8 cellular contexts compared by ENCODE assay signal in the genomic region with DNA sequence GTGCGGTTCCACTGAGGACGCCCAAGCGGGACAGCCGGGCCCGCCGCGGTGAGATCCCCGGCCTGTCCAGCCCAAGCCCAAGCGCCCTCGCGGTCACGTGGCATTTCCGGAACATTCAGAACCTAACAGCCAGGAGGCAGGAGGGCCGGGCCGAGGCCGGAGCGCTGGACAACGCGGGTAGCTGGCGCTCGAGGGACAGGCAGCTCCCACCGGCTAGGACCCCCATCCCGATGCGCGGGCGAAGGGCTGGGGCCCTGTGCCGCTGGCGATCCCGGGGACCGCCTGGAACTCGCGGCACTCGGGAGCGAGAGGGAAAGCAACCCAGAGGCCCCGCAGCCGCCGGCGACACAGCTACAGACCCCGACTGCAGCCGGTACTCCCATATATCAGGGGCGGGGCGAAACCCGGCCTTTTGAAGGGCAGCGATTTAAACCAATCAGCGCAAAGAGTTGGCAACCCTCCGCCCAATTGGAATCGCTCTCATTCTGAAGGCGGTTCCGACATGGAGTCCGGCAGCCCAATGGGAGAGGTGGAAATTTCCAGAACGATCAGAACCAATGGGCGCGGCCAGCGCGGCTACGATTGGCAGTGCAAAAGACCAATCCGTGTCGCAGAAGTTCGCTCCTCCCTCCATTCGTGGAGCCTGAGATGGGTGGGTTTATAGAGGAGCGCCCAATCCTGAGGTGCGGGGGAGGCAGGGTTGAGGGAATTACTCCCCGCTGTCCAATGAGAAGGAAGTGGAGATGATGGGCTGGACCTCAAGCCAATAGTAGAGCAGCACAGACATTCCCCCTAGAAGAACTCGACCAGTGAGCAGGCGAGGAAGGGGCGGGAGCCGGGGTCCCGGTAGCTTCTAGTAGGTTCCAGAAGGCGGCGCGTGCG. TPM values are rescaled to one million over a fixed set of nuclear protein-coding genes. Genes with fewer than 3 reads are reported as not detected.
DNase-seq lines count a peak whose midpoint lies in the region; ATAC-seq and TF ChIP-seq lines count a peak whose summit lies in the region.

A gene (plus strand): TSS at position 849 of the 882 bp plus-strand sequence. CDS start 91 bp downstream, outside the sequence.

- H3K79me2 ChIP-seq in DND-41 (ENCODE audit: insufficient read depth, low read length) (peaks cover 23% of the 10 kb centered on the region), KMS-11 (ENCODE audit: insufficient read depth, low read depth) (peaks cover 27% of the 10 kb centered on the region; the same call in 1 of the 2 replicates)

- no peak for TF ChIP-seq EP300 in esophagus muscularis mucosa (IDR thresholded peaks at IDR 0.05)

- peaks cover 26% of the 10 kb centered on the region for H3K36me3 ChIP-seq in DND-41 (ENCODE audit: insufficient read depth, low read length)
- H3K36me3 ChIP-seq in KMS-11 (ENCODE audit: insufficient read depth) = peaks cover 8% of the 10 kb centered on the region; the same call in 1 of the 2 replicates
- H3K36me3 ChIP-seq in Peyer's patch = peaks cover 0 to 7% (median 0%) of the 10 kb centered on the region in 3 donors
- peaks cover 0 to 16% (median 7%) of the 10 kb centered on the region in 4 donors for H3K36me3 ChIP-seq in esophagus muscularis mucosa

- H4K20me1 ChIP-seq in DND-41 (ENCODE audit: insufficient read depth, low read length) (peaks cover 15% of the 10 kb centered on the region), KMS-11 (ENCODE audit: insufficient read depth) (peaks cover 5% of the 10 kb centered on the region)

- under 1% methylated on average over 40 of the region's 72 CpGs for WGBS in esophagus muscularis mucosa

- H3K4me1 ChIP-seq in DND-41 (ENCODE audit: insufficient read depth, low read length) = peaks cover 34% of the 10 kb centered on the region
- H3K4me1 ChIP-seq in KMS-11 (ENCODE audit: low read depth, poor library complexity, severe bottlenecking) = peaks cover 36% of the 10 kb centered on the region
- peaks cover 0 to 37% (median 8%) of the 10 kb centered on the region in 4 donors for H3K4me1 ChIP-seq in Peyer's patch
- H3K4me1 ChIP-seq in esophagus muscularis mucosa = peaks cover 43 to 51% (median 46%) of the 10 kb centered on the region in 4 donors

- TF ChIP-seq CTCF in DND-41 (IDR thresholded peaks at IDR 0.05; ENCODE audit: borderline replicate concordance, extremely low read depth, low read length, poor library complexity, severe bottlenecking) (peak; percentile 63), KMS-11 (conservative IDR thresholded peaks at IDR 0.05; ENCODE audit: low read depth, low read length) (no peak), Peyer's patch (IDR thresholded peaks at IDR 0.05) (peak in 4 of 6 experiments; percentile 46 to 90 (median 76)), esophagus muscularis mucosa (IDR thresholded peaks at IDR 0.05) (peak; percentile 26 to 57 (median 48))

- ATAC-seq in DND-41 (ENCODE audit: insufficient read depth, low read depth) = peak; percentile 92
- ATAC-seq in GM21737 (IDR thresholded peaks at IDR 0.05; ENCODE audit: unreplicated experiment) = peak; percentile 86

- peak within 1 kb of the TSS; percentile 88 for H2AFZ ChIP-seq in DND-41 (ENCODE audit: low read depth, low read length)
- H2AFZ ChIP-seq in KMS-11 (ENCODE audit: low read depth) = no peak within 1 kb of the TSS

- H3K4me2 ChIP-seq in DND-41 (ENCODE audit: insufficient read depth, low read length) = peak within 1 kb of the TSS; percentile 95
- H3K4me2 ChIP-seq in KMS-11 = peak within 1 kb of the TSS; percentile 72

- H3K9me3 ChIP-seq in DND-41 (ENCODE audit: insufficient read depth, low read length, severe bottlenecking) (no peaks in the 10 kb centered on the region), Peyer's patch (no peaks in the 10 kb centered on the region), esophagus muscularis mucosa (no peaks in the 10 kb centered on the region)

- peak within 1 kb of the TSS; percentile 66 to 86 for H3K4me3 ChIP-seq in DND-41 (ENCODE audit: low read depth in 1 of 2, low read length in 2 of 2)
- no peak within 1 kb of the TSS for H3K4me3 ChIP-seq in KMS-11 (IDR thresholded peaks at IDR 0.05; ENCODE audit: insufficient read depth, low read depth, low read length)
- H3K4me3 ChIP-seq in Peyer's patch = peak within 1 kb of the TSS; percentile 69 to 90 (median 72)
- H3K4me3 ChIP-seq in esophagus muscularis mucosa = peak within 1 kb of the TSS in 2 of 4 donors; percentile 72 to 80

- peak within 1 kb of the TSS; percentile 84 for H3K27ac ChIP-seq in DND-41 (ENCODE audit: low read length)
- H3K27ac ChIP-seq in KMS-11 = peak within 1 kb of the TSS; percentile 82
- peak within 1 kb of the TSS in 3 of 4 donors; percentile 93 to 97 (median 95) for H3K27ac ChIP-seq in Peyer's patch
- H3K27ac ChIP-seq in esophagus muscularis mucosa (replicated peaks in 1 of 4) = peak within 1 kb of the TSS in 3 of 4 donors; percentile 88 to 96 (median 96)

- TF ChIP-seq POLR2A in Peyer's patch (IDR thresholded peaks at IDR 0.05) (peak; percentile 99), esophagus muscularis mucosa (IDR thresholded peaks at IDR 0.05; ENCODE audit: low read depth) (peak; percentile 95)

- H3K9ac ChIP-seq in DND-41 (ENCODE audit: low read depth, low read length) (peak within 1 kb of the TSS; percentile 90), KMS-11 (peak within 1 kb of the TSS; percentile 78)

- peak; percentile 100 for DNase-seq in DND-41
- DNase-seq in Peyer's patch = peak; percentile 97 to 99 (median 98)
- DNase-seq in activated T-cell treated with anti-CD3 and anti-CD28 coated beads, Interleukin-2, amount 50 U/mL, for 48 hours = peak; percentile 99 to 100
- DNase-seq in esophagus muscularis mucosa (ENCODE audit: extremely low spot score) = peak; percentile 100
- DNase-seq in myocyte (ENCODE audit: low read depth) = peak; percentile 100
- DNase-seq in stimulated activated CD8-positive, alpha-beta memory T cell treated with anti-CD3 and anti-CD28 coated beads, Interleukin-7, amount 100 ng/mL, for 48 hours (ENCODE audit: extremely low read depth in 1 of 2, low read depth in 1 of 2) = peak; percentile 97 to 99

- H3K27me3 ChIP-seq in DND-41 (ENCODE audit: insufficient read depth, low read length, poor library complexity) (no peaks in the 10 kb centered on the region), KMS-11 (ENCODE audit: insufficient read depth, low read depth) (no peaks in the 10 kb centered on the region), Peyer's patch (no peaks in the 10 kb centered on the region), esophagus muscularis mucosa (peaks cover 0 to 4% (median 0%) of the 10 kb centered on the region in 4 donors)

- intact Hi-C loops in esophagus muscularis mucosa (cut with DNase I) = loop anchor here (5.0 kb wide), 1 partner anchor 42 kb away; a partner anchor contains a TSS

RNA-seq across cellular contexts. Expression of the gene that starts here (rescaled TPM):
- total RNA-seq in Peyer's patch (100 to 1,000 TPM in 1 of 4 donors, 10 to 100 TPM in 3; 50.3 to 106 (median 67.0) TPM), esophagus muscularis mucosa (100 to 1,000 TPM in 3 of 4 donors, 10 to 100 TPM in 1; 82.2 to 116 (median 101) TPM), myocyte (204 and 216 TPM in 2 replicates)
- polyA plus RNA-seq in myocyte (2012) = 158 TPM
